ENCODE assay signal across 8 cellular contexts in the genomic region with DNA sequence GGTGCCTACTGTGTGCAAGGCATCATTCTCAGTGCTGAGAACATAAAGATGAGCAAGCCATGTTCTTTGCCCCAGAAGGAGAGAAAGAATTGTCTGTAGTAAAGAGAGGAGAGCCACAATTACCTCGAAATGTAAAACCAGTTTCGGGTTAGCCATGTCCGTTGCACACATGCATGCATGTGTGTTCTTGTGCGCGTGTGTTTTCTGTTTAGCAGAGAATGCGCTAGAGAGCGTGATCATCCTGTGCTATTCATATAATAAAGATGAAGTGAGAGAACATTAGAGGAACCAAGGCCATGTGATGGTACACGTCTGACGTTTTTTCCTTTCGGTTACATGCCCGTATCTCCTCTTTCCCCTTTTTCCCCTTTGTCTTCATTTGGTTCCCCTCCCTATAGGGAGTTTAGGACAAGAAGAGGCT.
DNase-seq lines count a peak whose midpoint lies in the region; ATAC-seq, FAIRE-seq and TF ChIP-seq lines count a peak whose summit lies in the region.

No MANE protein-coding gene starts in this region.

- H3K27ac ChIP-seq in astrocyte (ENCODE audit: low read depth, low read length) (no peak overlapping the region), testis (no peak overlapping the region), foreskin keratinocyte (no peak overlapping the region)

- no peaks in the 10 kb centered on the region for H3K27me3 ChIP-seq in astrocyte (ENCODE audit: insufficient read depth, low read length)
- H3K27me3 ChIP-seq in testis = no peaks in the 10 kb centered on the region
- no peaks in the 10 kb centered on the region for H3K27me3 ChIP-seq in foreskin keratinocyte

- H3K4me3 Mint-ChIP-seq in activated naive CD4-positive, alpha-beta T cell treated with anti-CD3 and anti-CD28 coated beads, Interleukin-2, amount 10 ng/mL, durations not matched to agents 7 days and 5 days = no peak overlapping the region
- H3K4me3 Mint-ChIP-seq in astrocyte (ENCODE audit: unreplicated experiment) = no peak overlapping the region

- no peaks in the 10 kb centered on the region for H3K27me3 Mint-ChIP-seq in activated naive CD4-positive, alpha-beta T cell treated with anti-CD3 and anti-CD28 coated beads, Interleukin-2, amount 10 ng/mL, durations not matched to agents 7 days and 5 days
- no peaks in the 10 kb centered on the region for H3K27me3 Mint-ChIP-seq in astrocyte (ENCODE audit: low read depth, unreplicated experiment)

- H3K9ac ChIP-seq in astrocyte (ENCODE audit: low read length) = no peak overlapping the region

- 88 to 92% methylated on average over 11 of the region's 11 CpGs for WGBS in testis, 2 donors

- H3K27ac Mint-ChIP-seq in activated naive CD4-positive, alpha-beta T cell treated with anti-CD3 and anti-CD28 coated beads, Interleukin-2, amount 10 ng/mL, durations not matched to agents 7 days and 5 days = peak overlapping the region; percentile 92
- H3K27ac Mint-ChIP-seq in activated naive CD4-positive, alpha-beta T cell treated with anti-CD3 and anti-CD28 coated beads, Interleukin-2, amount 50 U/mL, for 72 hours = peak overlapping the region in 1 of 2 donors; percentile 100
- peak overlapping the region; percentile 28 for H3K27ac Mint-ChIP-seq in astrocyte (ENCODE audit: unreplicated experiment)

- TF ChIP-seq CTCF in astrocyte (IDR thresholded peaks at IDR 0.05; ENCODE audit: insufficient read depth, low read depth, low read length) (no peak), testis (IDR thresholded peaks at IDR 0.05) (no peak), foreskin keratinocyte (conservative IDR thresholded peaks at IDR 0.05) (no peak)

- no peaks in the 10 kb centered on the region for H4K20me1 ChIP-seq in astrocyte (ENCODE audit: insufficient read depth, low read length)

- DNase-seq in activated naive CD4-positive, alpha-beta T cell treated with anti-CD3 and anti-CD28 coated beads, Interleukin-2, amount 10 ng/mL, durations not matched to agents 7 days and 5 days = peak; percentile 48
- DNase-seq in activated naive CD4-positive, alpha-beta T cell treated with anti-CD3 and anti-CD28 coated beads, Interleukin-2, amount 50 U/mL, for 72 hours (ENCODE audit: low spot score in 2 of 2) = no peak
- DNase-seq in astrocyte (ENCODE audit: low read depth) = no peak
- peak; percentile 30 for DNase-seq in testis
- DNase-seq in activated effector memory CD4-positive, alpha-beta T cell treated with anti-CD3 and anti-CD28 coated beads, Interleukin-2, amount 50 U/mL, for 16 hours = no peak
- DNase-seq in foreskin keratinocyte = no peak
- DNase-seq in mesenteric fat pad (ENCODE audit: low spot score) = no peak

- no peak for ATAC-seq in activated naive CD4-positive, alpha-beta T cell treated with anti-CD3 and anti-CD28 coated beads, Interleukin-2, amount 50 U/mL, for 72 hours
- ATAC-seq in HG03095 (IDR thresholded peaks at IDR 0.05; ENCODE audit: unreplicated experiment) (peak; percentile 35), foreskin keratinocyte (no peak)

- no peak for FAIRE-seq in astrocyte (lab: Jason Lieb, UNC)

- H3K4me1 Mint-ChIP-seq in activated naive CD4-positive, alpha-beta T cell treated with anti-CD3 and anti-CD28 coated beads, Interleukin-2, amount 10 ng/mL, durations not matched to agents 7 days and 5 days = peaks cover 85% of the 10 kb centered on the region
- peaks cover 41% of the 10 kb centered on the region for H3K4me1 Mint-ChIP-seq in astrocyte (ENCODE audit: low read depth, unreplicated experiment)

- H3K36me3 Mint-ChIP-seq in activated naive CD4-positive, alpha-beta T cell treated with anti-CD3 and anti-CD28 coated beads, Interleukin-2, amount 10 ng/mL, durations not matched to agents 7 days and 5 days = peaks cover 78% of the 10 kb centered on the region
- peaks cover 51 to 55% of the 10 kb centered on the region in 2 donors for H3K36me3 Mint-ChIP-seq in activated naive CD4-positive, alpha-beta T cell treated with anti-CD3 and anti-CD28 coated beads, Interleukin-2, amount 50 U/mL, for 72 hours
- H3K36me3 Mint-ChIP-seq in astrocyte (ENCODE audit: low read depth, unreplicated experiment) = peaks cover 6% of the 10 kb centered on the region

- no peaks in the 10 kb centered on the region for H3K36me3 ChIP-seq in astrocyte (ENCODE audit: insufficient read depth, low read length)
- H3K36me3 ChIP-seq in testis (ENCODE audit: low read depth, missing control alignments) = no peaks in the 10 kb centered on the region

- CTCF ChIA-PET in activated naive CD4-positive, alpha-beta T cell treated with anti-CD3 and anti-CD28 coated beads, Interleukin-2, amount 10 ng/mL, durations not matched to agents 7 days and 5 days (lab: Charles Lee) = interaction anchor here (1.1 to 2.4 kb wide), 6 partner anchors 10 to 94 kb away, joined by 3 to 15 read pairs (median 6); no protein-coding TSS in a partner anchor

- H3K9me3 ChIP-seq in astrocyte (ENCODE audit: insufficient read depth, low read depth, low read length) (no peaks in the 10 kb centered on the region), testis (no peaks in the 10 kb centered on the region)

- no peak overlapping the region for H3K4me3 ChIP-seq in astrocyte (ENCODE audit: insufficient read depth, low read depth, low read length)
- no peak overlapping the region for H3K4me3 ChIP-seq in testis

- no peak overlapping the region for H2AFZ ChIP-seq in astrocyte (ENCODE audit: low read depth, low read length)

- no peaks in the 10 kb centered on the region for H3K79me2 ChIP-seq in astrocyte (ENCODE audit: insufficient read depth, low read length)

- TF ChIP-seq POLR2A in testis (IDR thresholded peaks at IDR 0.05) = no peak

- H3K4me2 ChIP-seq in astrocyte (ENCODE audit: low read length) = no peak overlapping the region

- intact Hi-C loops in testis (cut with DNase I; ENCODE audit: low total_unique reads) = no loop called here

- no peaks in the 10 kb centered on the region for H3K9me3 Mint-ChIP-seq in activated naive CD4-positive, alpha-beta T cell treated with anti-CD3 and anti-CD28 coated beads, Interleukin-2, amount 10 ng/mL, durations not matched to agents 7 days and 5 days
- H3K9me3 Mint-ChIP-seq in activated naive CD4-positive, alpha-beta T cell treated with anti-CD3 and anti-CD28 coated beads, Interleukin-2, amount 50 U/mL, for 72 hours = no peaks in the 10 kb centered on the region
- H3K9me3 Mint-ChIP-seq in astrocyte (ENCODE audit: unreplicated experiment) = no peaks in the 10 kb centered on the region

- H3K4me1 ChIP-seq in astrocyte (ENCODE audit: insufficient read depth, low read length) (peaks cover 8% of the 10 kb centered on the region), testis (no peaks in the 10 kb centered on the region), foreskin keratinocyte (peaks cover 6% of the 10 kb centered on the region)

Comparison
In these comparisons a context has a peak if more than half of its experiments do, and no peak if none do; other contexts are left out.
1. DNase-seq: peak in activated naive CD4-positive, alpha-beta T cell treated with anti-CD3 and anti-CD28 coated beads, Interleukin-2, amount 10 ng/mL, durations not matched to agents 7 days and 5 days (single experiment) and testis (single experiment); none in activated naive CD4-positive, alpha-beta T cell treated with anti-CD3 and anti-CD28 coated beads, Interleukin-2, amount 50 U/mL, for 72 hours (0 of 2), astrocyte (single experiment), activated effector memory CD4-positive, alpha-beta T cell treated with anti-CD3 and anti-CD28 coated beads, Interleukin-2, amount 50 U/mL, for 16 hours (single experiment), foreskin keratinocyte (0 of 2) and mesenteric fat pad (single experiment).